1 cellular context compared by ENCODE assay signal in genomic region chr15:85407421-85408269, GRCh38.
TF ChIP-seq lines count a peak whose summit lies in the region.

No MANE protein-coding gene starts in this region.

TF ChIP-seq in GM23338, 12 proteins besides CTCF, POLR2A, EP300 and RAD21 (continued from another document):
- TF ChIP-seq REST (IDR thresholded peaks at IDR 0.05; ENCODE audit: unreplicated experiment), result no peak
- TF ChIP-seq ZNF331 (CRISPR knock-in tag; IDR thresholded peaks at IDR 0.05; ENCODE audit: low read depth), result no peak
